ENCODE assay signal across 21 cellular contexts in genomic region chr5:2916076-2916682, GRCh38.
DNase-seq lines count a peak whose midpoint lies in the region; ATAC-seq, FAIRE-seq and TF ChIP-seq lines count a peak whose summit lies in the region.
"Had no signal": no experiment of that assay in that cellular context is flagged by ENCODE, and none has a peak within 500 bp of the region (broad histone marks: within the 10 kb centered on the region; RNA-seq: fewer than 3 reads in every experiment).

No MANE protein-coding gene starts in this region.

- WGBS in K562 (ENCODE audit: insufficient coverage, low coverage, missing lambda C conversion rate), result 6% methylated on average over 3 of the region's 4 CpGs

- no peak overlapping the region for H3K4me2 ChIP-seq in K562 (ENCODE audit: insufficient read depth, low read length)
- H3K4me2 ChIP-seq: BLaER1 treated with 17β-estradiol and CSF1 and Interleukin-3, amounts not matched to agents 10 nM and 100 nM had no signal

- TF ChIP-seq POLR2A in K562 (conservative IDR thresholded peaks at IDR 0.05), result no peak

- no peaks in the 10 kb centered on the region for H3K36me3 ChIP-seq in HEK293 (ENCODE audit: control insufficient read depth in 2 of 2, insufficient read depth in 1 of 2, low read length in 2 of 2)
- H3K36me3 ChIP-seq in K562 (ENCODE audit: control insufficient read depth, insufficient read depth, low read length), result no peaks in the 10 kb centered on the region
- H3K36me3 ChIP-seq: BE2C had no signal

- H3K36me3 Mint-ChIP-seq in activated CD8-positive, alpha-beta T cell treated with anti-CD3 and anti-CD28 coated beads for 36 hours (ENCODE audit: low read depth), result no peaks in the 10 kb centered on the region
- H3K36me3 Mint-ChIP-seq in activated CD8-positive, alpha-beta T cell treated with anti-CD3 and anti-CD28 coated beads, Interleukin-2, amount 10 ng/mL, durations not matched to agents 7 days and 5 days (ENCODE audit: low read depth), result no peaks in the 10 kb centered on the region
- no peaks in the 10 kb centered on the region for H3K36me3 Mint-ChIP-seq in activated T-helper 2 cell treated with anti-CD3 and anti-CD28 coated beads, Interferon-gamma antibody, Interleukin-2, Interleukin-4, amounts not matched to agents 10 μg/mL and 5 μg/mL and 100 μg/mL, durations not matched to agents 14 hours and 24 hours and 36 hours (ENCODE audit: low read depth)
- no peaks in the 10 kb centered on the region for H3K36me3 Mint-ChIP-seq in naive thymus-derived CD8-positive, alpha-beta T cell
- H3K36me3 Mint-ChIP-seq: CD14-positive monocyte; CD4-positive, alpha-beta memory T cell had no signal

- no peaks in the 10 kb centered on the region for H3K4me1 Mint-ChIP-seq in activated CD8-positive, alpha-beta T cell treated with anti-CD3 and anti-CD28 coated beads for 36 hours (ENCODE audit: low read depth)
- H3K4me1 Mint-ChIP-seq in activated CD8-positive, alpha-beta T cell treated with anti-CD3 and anti-CD28 coated beads, Interleukin-2, amount 10 ng/mL, durations not matched to agents 7 days and 5 days (ENCODE audit: low read depth), result no peaks in the 10 kb centered on the region
- no peaks in the 10 kb centered on the region for H3K4me1 Mint-ChIP-seq in activated T-helper 2 cell treated with anti-CD3 and anti-CD28 coated beads, Interferon-gamma antibody, Interleukin-2, Interleukin-4, amounts not matched to agents 10 μg/mL and 5 μg/mL and 100 μg/mL, durations not matched to agents 14 hours and 24 hours and 36 hours (ENCODE audit: low read depth)
- no peaks in the 10 kb centered on the region for H3K4me1 Mint-ChIP-seq in naive thymus-derived CD8-positive, alpha-beta T cell
- H3K4me1 Mint-ChIP-seq: CD14-positive monocyte; CD4-positive, alpha-beta memory T cell had no signal

- H3K4me3 Mint-ChIP-seq in activated CD8-positive, alpha-beta T cell treated with anti-CD3 and anti-CD28 coated beads for 36 hours, result no peak overlapping the region
- H3K4me3 Mint-ChIP-seq in activated CD8-positive, alpha-beta T cell treated with anti-CD3 and anti-CD28 coated beads, Interleukin-2, amount 10 ng/mL, durations not matched to agents 7 days and 5 days, result no peak overlapping the region
- no peak overlapping the region for H3K4me3 Mint-ChIP-seq in activated T-helper 2 cell treated with anti-CD3 and anti-CD28 coated beads, Interferon-gamma antibody, Interleukin-2, Interleukin-4, amounts not matched to agents 10 μg/mL and 5 μg/mL and 100 μg/mL, durations not matched to agents 14 hours and 24 hours and 36 hours (ENCODE audit: low read depth)
- H3K4me3 Mint-ChIP-seq in naive thymus-derived CD8-positive, alpha-beta T cell, result no peak overlapping the region
- H3K4me3 Mint-ChIP-seq: CD14-positive monocyte; CD4-positive, alpha-beta memory T cell had no signal

- no peak for TF ChIP-seq RAD21 in K562 (CRISPR knock-in tag; conservative IDR thresholded peaks at IDR 0.05 in 1 of 2, IDR thresholded peaks at IDR 0.05 in 1 of 2)

- in situ Hi-C loops in K562 (cut with MboI), result no loop called here

- no peak for TF ChIP-seq EP300 in K562 (IDR thresholded peaks at IDR 0.05; ENCODE audit: low read length)

- H3K9me3 Mint-ChIP-seq in activated CD8-positive, alpha-beta T cell treated with anti-CD3 and anti-CD28 coated beads for 36 hours, result no peaks in the 10 kb centered on the region
- peaks cover 11% of the 10 kb centered on the region for H3K9me3 Mint-ChIP-seq in activated CD8-positive, alpha-beta T cell treated with anti-CD3 and anti-CD28 coated beads, Interleukin-2, amount 10 ng/mL, durations not matched to agents 7 days and 5 days (ENCODE audit: insufficient read depth)
- H3K9me3 Mint-ChIP-seq in activated T-helper 2 cell treated with anti-CD3 and anti-CD28 coated beads, Interferon-gamma antibody, Interleukin-2, Interleukin-4, amounts not matched to agents 10 μg/mL and 5 μg/mL and 100 μg/mL, durations not matched to agents 14 hours and 24 hours and 36 hours, result peaks cover 42% of the 10 kb centered on the region
- H3K9me3 Mint-ChIP-seq in naive thymus-derived CD8-positive, alpha-beta T cell, result peaks cover 0 to 16% (median 4%) of the 10 kb centered on the region in 9 donors

- H2AFZ ChIP-seq in K562 (ENCODE audit: low read depth, low read length), result no peak overlapping the region

- H3K4me1 ChIP-seq in HEK293 (ENCODE audit: control insufficient read depth, insufficient read depth, low read length), result no peaks in the 10 kb centered on the region
- H3K4me1 ChIP-seq in K562 (replicated peaks in 1 of 2; ENCODE audit: control insufficient read depth in 2 of 2, insufficient read depth in 2 of 2, low read length in 2 of 2), result no peaks in the 10 kb centered on the region; a peak in 1 of 5 replicates
- H3K4me1 ChIP-seq: BE2C; BLaER1 treated with 17β-estradiol and CSF1 and Interleukin-3, amounts not matched to agents 10 nM and 100 nM had no signal

- peaks cover 0 to 11% of the 10 kb centered on the region in 2 experiments; a peak in 3 of 5 replicates for H3K27me3 ChIP-seq in K562 (ENCODE audit: control insufficient read depth in 2 of 2, insufficient read depth in 2 of 2, low read length in 2 of 2)
- H3K27me3 ChIP-seq: BE2C; BLaER1 treated with 17β-estradiol and CSF1 and Interleukin-3, amounts not matched to agents 10 nM and 100 nM had no signal

- no peak overlapping the region for H3K9ac ChIP-seq in K562 (ENCODE audit: insufficient read depth in 1 of 2, low read depth in 2 of 2, low read length in 2 of 2)
- H3K9ac ChIP-seq: BLaER1 treated with 17β-estradiol and CSF1 and Interleukin-3, amounts not matched to agents 10 nM and 100 nM had no signal

- H3K27ac ChIP-seq in HEK293 (ENCODE audit: extremely low read depth, low read depth, low read length) (no peak overlapping the region), K562 (ENCODE audit: extremely low read depth, low read depth, low read length) (no peak overlapping the region)
- H3K27ac ChIP-seq: 22Rv1; BLaER1 treated with 17β-estradiol and CSF1 and Interleukin-3, amounts not matched to agents 10 nM and 100 nM had no signal

- ATAC-seq in activated CD8-positive, alpha-beta T cell treated with anti-CD3 and anti-CD28 coated beads for 36 hours, result no peak
- ATAC-seq in activated CD8-positive, alpha-beta T cell treated with anti-CD3 and anti-CD28 coated beads, Interleukin-2, amount 10 ng/mL, durations not matched to agents 7 days and 5 days, result no peak
- ATAC-seq in K562, result no peak
- ATAC-seq in naive thymus-derived CD8-positive, alpha-beta T cell, result no peak
- ATAC-seq: HCT116 had no signal

- no peaks in the 10 kb centered on the region for H3K79me2 ChIP-seq in K562 (ENCODE audit: control insufficient read depth, insufficient read depth, low read length)

- BruUV-seq in K562 (replicated peaks; lab: Mats Ljungman, UMichigan), result no TSS peak

- H3K4me3 ChIP-seq in HEK293 (ENCODE audit: low read depth, low read length) (no peak overlapping the region), K562 (no peak overlapping the region)
- H3K4me3 ChIP-seq: BLaER1 treated with 17β-estradiol and CSF1 and Interleukin-3, amounts not matched to agents 10 nM and 100 nM had no signal

- no peak for DNase-seq in activated CD8-positive, alpha-beta T cell treated with anti-CD3 and anti-CD28 coated beads for 36 hours
- no peak for DNase-seq in activated CD8-positive, alpha-beta T cell treated with anti-CD3 and anti-CD28 coated beads, Interleukin-2, amount 10 ng/mL, durations not matched to agents 7 days and 5 days
- DNase-seq in K562 (ENCODE audit: extremely low read depth in 1 of 4, low spot score in 3 of 4), result no peak
- DNase-seq in activated T-helper 2 cell treated with anti-CD3 and anti-CD28 coated beads, Interferon-gamma antibody, Interleukin-2, Interleukin-4, amounts not matched to agents 10 μg/mL and 5 μg/mL and 100 μg/mL, durations not matched to agents 14 hours and 24 hours and 36 hours (ENCODE audit: low spot score), result no peak
- no peak for DNase-seq in naive thymus-derived CD8-positive, alpha-beta T cell
- DNase-seq: AML-193; BE2C; Calu3; CD4-positive, alpha-beta memory T cell; COR-L47; DMS53; DMS79 treated with DMSO at 0.1 percent for 48 hours; GF-D8 had no signal

- no peak for FAIRE-seq in K562 (lab: Jason Lieb, UNC)
- FAIRE-seq: A204.1, GM12891, H1 had no signal

- POLR2A ChIA-PET in activated CD8-positive, alpha-beta T cell treated with anti-CD3 and anti-CD28 coated beads for 36 hours (lab: Charles Lee), result no interaction called here
- POLR2A ChIA-PET in activated CD8-positive, alpha-beta T cell treated with anti-CD3 and anti-CD28 coated beads, Interleukin-2, amount 10 ng/mL, durations not matched to agents 7 days and 5 days (lab: Charles Lee), result no interaction called here
- POLR2A ChIA-PET in HEK293 (lab: Yijun Ruan, JAX), result no interaction called here
- POLR2A ChIA-PET in K562 (lab: Yijun Ruan, JAX), result no interaction called here
- POLR2A ChIA-PET in naive thymus-derived CD8-positive, alpha-beta T cell (lab: Charles Lee), result no interaction called here

- H3K9me1 ChIP-seq in K562 (ENCODE audit: control insufficient read depth, insufficient read depth, low read length), result no peaks in the 10 kb centered on the region

- intact Hi-C loops in activated CD8-positive, alpha-beta T cell treated with anti-CD3 and anti-CD28 coated beads for 36 hours (cut with micrococcal nuclease), result no loop called here
- intact Hi-C loops in K562 (cut with micrococcal nuclease), result no loop called here
- intact Hi-C loops in activated T-helper 2 cell treated with anti-CD3 and anti-CD28 coated beads, Interferon-gamma antibody, Interleukin-2, Interleukin-4, amounts not matched to agents 10 μg/mL and 5 μg/mL and 100 μg/mL, durations not matched to agents 14 hours and 24 hours and 36 hours (cut with micrococcal nuclease), result no loop called here

- H3K27me3 Mint-ChIP-seq in activated CD8-positive, alpha-beta T cell treated with anti-CD3 and anti-CD28 coated beads for 36 hours, result no peaks in the 10 kb centered on the region
- no peaks in the 10 kb centered on the region for H3K27me3 Mint-ChIP-seq in activated CD8-positive, alpha-beta T cell treated with anti-CD3 and anti-CD28 coated beads, Interleukin-2, amount 10 ng/mL, durations not matched to agents 7 days and 5 days (ENCODE audit: low read depth)
- no peaks in the 10 kb centered on the region for H3K27me3 Mint-ChIP-seq in activated T-helper 2 cell treated with anti-CD3 and anti-CD28 coated beads, Interferon-gamma antibody, Interleukin-2, Interleukin-4, amounts not matched to agents 10 μg/mL and 5 μg/mL and 100 μg/mL, durations not matched to agents 14 hours and 24 hours and 36 hours (ENCODE audit: low read depth)
- peaks cover 0 to 11% (median 4%) of the 10 kb centered on the region in 5 donors for H3K27me3 Mint-ChIP-seq in naive thymus-derived CD8-positive, alpha-beta T cell
- H3K27me3 Mint-ChIP-seq: CD4-positive, alpha-beta memory T cell had no signal

- no peaks in the 10 kb centered on the region for H4K20me1 ChIP-seq in K562 (replicated peaks; ENCODE audit: control insufficient read depth, insufficient read depth, low read length)
- H4K20me1 ChIP-seq: BLaER1 treated with 17β-estradiol and CSF1 and Interleukin-3, amounts not matched to agents 10 nM and 100 nM had no signal

- no peaks in the 10 kb centered on the region for H3K9me3 ChIP-seq in HEK293 (ENCODE audit: control insufficient read depth, insufficient read depth, low read depth, low read length)
- H3K9me3 ChIP-seq in K562 (replicated peaks; ENCODE audit: control insufficient read depth, insufficient read depth, low read depth, low read length), result no peaks in the 10 kb centered on the region
- H3K9me3 ChIP-seq: BE2C had no signal

- peak; percentile 41 for TF ChIP-seq CTCF in activated CD8-positive, alpha-beta T cell treated with anti-CD3 and anti-CD28 coated beads for 36 hours (IDR thresholded peaks at IDR 0.05)
- TF ChIP-seq CTCF in HEK293 (tag by site-specific recombination; IDR thresholded peaks at IDR 0.05) (no peak), K562 (IDR thresholded peaks at IDR 0.05 in 2 of 3, conservative IDR thresholded peaks at IDR 0.05 in 1 of 3; ENCODE audit: insufficient read depth in 2 of 3, low read depth in 1 of 3, low read length in 3 of 3) (no peak)

- CTCF ChIA-PET in activated CD8-positive, alpha-beta T cell treated with anti-CD3 and anti-CD28 coated beads for 36 hours (lab: Charles Lee), result no interaction called here
- CTCF ChIA-PET in activated CD8-positive, alpha-beta T cell treated with anti-CD3 and anti-CD28 coated beads, Interleukin-2, amount 10 ng/mL, durations not matched to agents 7 days and 5 days (lab: Charles Lee), result no interaction called here
- CTCF ChIA-PET in HEK293 (lab: Yijun Ruan, JAX), result no interaction called here
- CTCF ChIA-PET in K562 (lab: Yijun Ruan, JAX; ENCODE audit: low intra/inter-chr PET ratio), result no interaction called here

- no peak overlapping the region for H3K27ac Mint-ChIP-seq in activated CD8-positive, alpha-beta T cell treated with anti-CD3 and anti-CD28 coated beads for 36 hours
- H3K27ac Mint-ChIP-seq in activated CD8-positive, alpha-beta T cell treated with anti-CD3 and anti-CD28 coated beads, Interleukin-2, amount 10 ng/mL, durations not matched to agents 7 days and 5 days, result no peak overlapping the region
- H3K27ac Mint-ChIP-seq in activated T-helper 2 cell treated with anti-CD3 and anti-CD28 coated beads, Interferon-gamma antibody, Interleukin-2, Interleukin-4, amounts not matched to agents 10 μg/mL and 5 μg/mL and 100 μg/mL, durations not matched to agents 14 hours and 24 hours and 36 hours, result no peak overlapping the region
- H3K27ac Mint-ChIP-seq in naive thymus-derived CD8-positive, alpha-beta T cell, result no peak overlapping the region
- H3K27ac Mint-ChIP-seq: CD14-positive monocyte; CD4-positive, alpha-beta memory T cell had no signal
